8 cellular contexts compared by ENCODE assay signal in the genomic region with DNA sequence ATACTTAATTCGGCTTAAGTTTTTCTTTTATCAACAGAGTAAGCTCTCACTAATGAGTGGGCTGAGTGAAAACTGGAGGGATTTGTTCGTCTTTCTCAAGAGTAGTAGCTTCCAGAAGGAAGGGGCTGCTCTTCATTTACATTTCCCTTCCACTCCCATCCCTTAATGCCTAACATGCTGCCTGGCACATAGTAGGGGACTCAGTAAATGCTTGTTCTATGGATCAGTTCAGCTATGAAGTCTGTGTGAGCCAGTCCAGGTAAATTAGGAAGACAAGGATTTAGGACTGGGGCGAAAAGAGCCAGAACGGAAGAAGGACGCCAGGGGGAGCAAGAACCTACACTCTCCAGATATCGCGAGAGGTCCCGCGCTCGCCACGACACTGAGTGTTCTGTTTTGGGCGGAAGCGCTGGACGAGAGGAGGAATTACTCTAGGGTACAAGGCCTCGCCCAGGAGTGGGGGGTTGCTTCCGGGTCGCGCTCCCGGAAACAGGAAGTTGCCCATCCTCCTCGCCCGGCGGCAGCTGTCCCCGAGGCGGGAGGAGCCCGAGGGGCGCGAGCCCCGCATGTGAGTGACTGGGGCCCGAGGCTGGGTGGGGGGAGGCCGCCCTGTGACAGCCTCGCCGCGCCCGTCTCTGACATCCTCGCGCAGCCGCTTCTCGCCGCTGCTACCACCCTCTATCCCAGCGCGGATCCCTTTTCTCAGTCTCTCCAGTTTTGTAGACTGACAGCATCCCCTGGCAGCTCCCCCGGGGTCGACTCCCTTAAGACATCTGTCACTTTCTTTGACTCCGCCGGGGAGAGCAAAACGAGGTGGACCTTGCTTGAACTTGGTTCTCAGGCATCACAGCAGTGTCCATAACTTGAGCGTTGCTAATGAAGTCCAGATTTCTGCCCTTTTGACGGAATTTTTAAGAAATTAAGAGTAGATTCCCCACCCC. TPM values are rescaled to one million over a fixed set of nuclear protein-coding genes. Genes with fewer than 3 reads are reported as not detected.
DNase-seq lines count a peak whose midpoint lies in the region; ATAC-seq lines count a peak whose summit lies in the region.

A gene with protein sequence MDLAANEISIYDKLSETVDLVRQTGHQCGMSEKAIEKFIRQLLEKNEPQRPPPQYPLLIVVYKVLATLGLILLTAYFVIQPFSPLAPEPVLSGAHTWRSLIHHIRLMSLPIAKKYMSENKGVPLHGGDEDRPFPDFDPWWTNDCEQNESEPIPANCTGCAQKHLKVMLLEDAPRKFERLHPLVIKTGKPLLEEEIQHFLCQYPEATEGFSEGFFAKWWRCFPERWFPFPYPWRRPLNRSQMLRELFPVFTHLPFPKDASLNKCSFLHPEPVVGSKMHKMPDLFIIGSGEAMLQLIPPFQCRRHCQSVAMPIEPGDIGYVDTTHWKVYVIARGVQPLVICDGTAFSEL (plus strand): TSS at position 492 of the 941 bp plus-strand sequence. CDS start 13,493 bp downstream, outside the sequence.

- POLR2A ChIA-PET in activated CD8-positive, alpha-beta memory T cell treated with anti-CD3 and anti-CD28 coated beads for 36 hours (lab: Charles Lee) = interaction anchor here (1.1 to 1.5 kb wide), 3 partner anchors 11 to 133 kb away, joined by 3 to 9 read pairs (median 8); a partner anchor contains a TSS

- CTCF ChIA-PET in activated CD8-positive, alpha-beta memory T cell treated with anti-CD3 and anti-CD28 coated beads for 36 hours (lab: Charles Lee) = interaction anchor here (0.6 to 2.2 kb wide), 22 partner anchors 11 to 328 kb away, joined by 3 to 33 read pairs (median 4); a partner anchor contains a TSS

- H3K4me3 ChIP-seq in effector memory CD4-positive, alpha-beta T cell (ENCODE audit: insufficient read depth, low read depth, low read length, poor library complexity, severe bottlenecking) = peak within 1 kb of the TSS; percentile 66

- H3K9me3 ChIP-seq in effector memory CD4-positive, alpha-beta T cell (ENCODE audit: control insufficient read depth, low read length) = no peaks in the 10 kb centered on the region

- H3K4me1 ChIP-seq in effector memory CD4-positive, alpha-beta T cell (ENCODE audit: control insufficient read depth, insufficient read depth, low read length, poor library complexity, severe bottlenecking) = peaks cover 9% of the 10 kb centered on the region

- in situ Hi-C loops in Caki2 (cut with HindIII; ENCODE audit: low pct_unique_long_range_greater_than_20kb, low sequenced_read_pairs) = no loop called here

- peak; percentile 96 for ATAC-seq in GM21360 (IDR thresholded peaks at IDR 0.05; ENCODE audit: unreplicated experiment)

- no peaks in the 10 kb centered on the region for H3K27me3 ChIP-seq in effector memory CD4-positive, alpha-beta T cell (replicated peaks; ENCODE audit: control insufficient read depth, insufficient read depth, low read length, poor library complexity, severe bottlenecking)

- DNase-seq in Caki2 (ENCODE audit: low read depth) (peak; percentile 93), HT1080 (ENCODE audit: low read depth) (peak; percentile 96), NOMO-1 (lab: John Stamatoyannopoulos, UW; ENCODE audit: unreplicated experiment in 2 of 2) (peak; percentile 95 to 96), medulla oblongata (ENCODE audit: extremely low spot score) (peak; percentile 99)
- DNase-seq in effector memory CD4-positive, alpha-beta T cell = peak; percentile 94 to 99 (median 97)
- DNase-seq in stimulated activated CD8-positive, alpha-beta memory T cell treated with anti-CD3 and anti-CD28 coated beads, Interleukin-12 subunit alpha, Interleukin-12 subunit beta, amount 100 ng/mL, for 1 hour (ENCODE audit: low read depth) = peak; percentile 96

- peak within 1 kb of the TSS; percentile 71 for H3K27ac ChIP-seq in effector memory CD4-positive, alpha-beta T cell (ENCODE audit: insufficient read depth, low read length, poor library complexity, severe bottlenecking)

- no peaks in the 10 kb centered on the region for H3K36me3 ChIP-seq in effector memory CD4-positive, alpha-beta T cell (ENCODE audit: control insufficient read depth, insufficient read depth, low read length)

RNA-seq across cellular contexts. Expression of the gene that starts here (rescaled TPM):
- total RNA-seq in Caki2 (2014; rRNA removed; shearing (Covaris generic); ENCODE audit: low replicate concordance) = 23.9 and 25.0 TPM in 2 replicates
- total RNA-seq in HT1080 (2014; rRNA removed; shearing (Covaris generic)) = 49.3 and 59.0 TPM in 2 replicates
- 38.0 and 40.9 TPM in 2 replicates for polyA plus RNA-seq in HT1080 (2015; cell fraction: cytosol; rRNA removed)
- 39.7 and 46.4 TPM in 2 replicates for polyA plus RNA-seq in HT1080 (2015; cell fraction: nucleus; rRNA removed)
- total RNA-seq in activated CD8-positive, alpha-beta memory T cell treated with anti-CD3 and anti-CD28 coated beads for 36 hours = 10 to 100 TPM; 32.7 to 35.9 TPM

Comparison
In these comparisons a context has a peak if more than half of its experiments do, and no peak if none do; other contexts are left out.
1. Peak in every context shown above with its lines: DNase-seq, ATAC-seq, H3K4me3 ChIP-seq and H3K27ac ChIP-seq.